Comparison of ENCODE assay signal across 2 cellular contexts in genomic region chr7:120272896-120273475, GRCh38.
TF ChIP-seq lines count a peak whose summit lies in the region.

TSS of gene KCND2 (plus strand) at chr7:120273175.

TF ChIP-seq in IMR-90, 13 proteins besides CTCF, POLR2A, EP300 and RAD21 (continued from another document):
- TF ChIP-seq BHLHE40 (IDR thresholded peaks at IDR 0.05; ENCODE audit: low read depth, low read length) (no peak), SMC3 (IDR thresholded peaks at IDR 0.05; ENCODE audit: low read depth, low read length) (no peak), RCOR1 (IDR thresholded peaks at IDR 0.05; ENCODE audit: insufficient replicate concordance, low read length) (no peak), CHD1 (IDR thresholded peaks at IDR 0.05; ENCODE audit: low read depth, low read length) (no peak), USF2 (IDR thresholded peaks at IDR 0.05; ENCODE audit: low read depth, low read length) (no peak), ELK1 (IDR thresholded peaks at IDR 0.05; ENCODE audit: borderline replicate concordance, low read depth, low read length) (no peak), FOS (IDR thresholded peaks at IDR 0.05; ENCODE audit: low read depth, low read length) (no peak)
TF ChIP-seq in IMR-90: peak in this region for 0.

TF ChIP-seq in K562, 482 proteins besides CTCF, POLR2A, EP300 and RAD21 (continued from another document):
- TF ChIP-seq NRF1 (conservative IDR thresholded peaks at IDR 0.05 in 1 of 2, IDR thresholded peaks at IDR 0.05 in 1 of 2) (no peak), SP2 (IDR thresholded peaks at IDR 0.05; ENCODE audit: extremely low read depth, low read depth, low read length, poor library complexity, severe bottlenecking) (no peak), ZBTB43 (CRISPR knock-in tag; IDR thresholded peaks at IDR 0.05) (no peak), ZNF146 (CRISPR knock-in tag; IDR thresholded peaks at IDR 0.05; ENCODE audit: unreplicated experiment) (no peak), HMBOX1 (IDR thresholded peaks at IDR 0.05) (no peak)
